In genomic region chr12:115024531-115024930, GRCh38 we compare ENCODE assay signal across 10 cellular contexts.
"Had no signal": no experiment of that assay in that cellular context is flagged by ENCODE, and none has a peak within 500 bp of the region (broad histone marks: within the 10 kb centered on the region; RNA-seq: fewer than 3 reads in every experiment).

No MANE protein-coding gene starts in this region.

- H2AFZ ChIP-seq: GM23248 had no signal

- H3K27ac Mint-ChIP-seq: HFFc6 had no signal

- FAIRE-seq: HepG2, K562 had no signal

- ATAC-seq: HCT116, HepG2, K562 had no signal

- H3K4me3 Mint-ChIP-seq: HFFc6 had no signal

- DNase-seq: GM23248, GOT3, H7, HFFc6, IMR-90 had no signal

- H3K4me1 ChIP-seq: HAP-1 had no signal

- H3K36me3 ChIP-seq: HAP-1 had no signal

- H3K27ac ChIP-seq: GM23248, HL-60 had no signal

- H3K9me3 ChIP-seq: HAP-1 had no signal

- H3K4me3 ChIP-seq: GM23248, HAP-1, K562 had no signal

- H3K9ac ChIP-seq: GM23248 had no signal
